ENCODE assay signal across 32 cellular contexts in genomic region chr9:1982074-1982473, GRCh38.
"Had no signal": no experiment of that assay in that cellular context is flagged by ENCODE, and none has a peak within 500 bp of the region (broad histone marks: within the 10 kb centered on the region; RNA-seq: fewer than 3 reads in every experiment).

No MANE protein-coding gene starts in this region.

- H3K36me3 Mint-ChIP-seq: naive B cell; natural killer cell treated with Interleukin-12 subunit alpha and Interleukin-12 subunit beta and Interleukin-15 and Interleukin-18, amount 100 ng/mL, for 72 hours; stimulated activated memory B cell treated with anti-CD40 and anti-IgM and Interleukin-4, amounts not matched to agents 10 μg/mL and 1 μg/mL and 100 μg/mL, for 72 hours had no signal

- H3K4me2 ChIP-seq: smooth muscle cell had no signal

- H3K4me3 Mint-ChIP-seq: effector memory CD8-positive, alpha-beta T cell; mesothelial cell of epicardium; naive B cell; natural killer cell treated with Interleukin-12 subunit alpha and Interleukin-12 subunit beta and Interleukin-15 and Interleukin-18, amount 100 ng/mL, for 72 hours; neural crest cell; stimulated activated memory B cell treated with anti-CD40 and anti-IgM and Interleukin-4, amounts not matched to agents 10 μg/mL and 1 μg/mL and 100 μg/mL, for 72 hours; stimulated activated naive CD8-positive, alpha-beta T cell treated with anti-CD3 and anti-CD28 coated beads, Interleukin-15, Interleukin-2, amounts not matched to agents 100 ng/mL and 50 ng/mL, for 24 hours had no signal

- H3K27me3 ChIP-seq: esophagus squamous epithelium, heart right ventricle, left lung, neutrophil, pancreas, right atrium auricular region, tibial nerve, upper lobe of left lung had no signal

- DNase-seq: cortex of kidney; effector memory CD8-positive, alpha-beta T cell; erythroblast; esophagus squamous epithelium; foreskin melanocyte; glutamatergic neuron; heart right ventricle; hippocampal formation; left cardiac atrium; left lung; mesenchymal stem cell; mucosa of descending colon; naive B cell; pancreas; stimulated activated CD4-positive, alpha-beta T cell treated with anti-CD3 and anti-CD28 coated beads, Interleukin-12 subunit alpha, Interleukin-12 subunit beta, amount 100 ng/mL, for 4 hours; stimulated activated CD4-positive, alpha-beta T cell treated with anti-CD3 and anti-CD28 coated beads, Interleukin-1b, Interleukin-23, amount 100 ng/mL, for 48 hours; stimulated activated CD4-positive, alpha-beta T cell treated with anti-CD3 and anti-CD28 coated beads, Interleukin-4, amount 100 ng/mL, for 1 hour; upper lobe of left lung had no signal

- H3K27ac Mint-ChIP-seq: effector memory CD8-positive, alpha-beta T cell; mesothelial cell of epicardium; naive B cell; natural killer cell treated with Interleukin-12 subunit alpha and Interleukin-12 subunit beta and Interleukin-15 and Interleukin-18, amount 100 ng/mL, for 72 hours; progenitor cell of endocrine pancreas; stimulated activated memory B cell treated with anti-CD40 and anti-IgM and Interleukin-4, amounts not matched to agents 10 μg/mL and 1 μg/mL and 100 μg/mL, for 72 hours; stimulated activated naive CD8-positive, alpha-beta T cell treated with anti-CD3 and anti-CD28 coated beads, Interleukin-15, Interleukin-2, amounts not matched to agents 100 ng/mL and 50 ng/mL, for 24 hours had no signal

- H3K4me1 Mint-ChIP-seq: naive B cell; stimulated activated memory B cell treated with anti-CD40 and anti-IgM and Interleukin-4, amounts not matched to agents 10 μg/mL and 1 μg/mL and 100 μg/mL, for 72 hours had no signal

- H3K27me3 Mint-ChIP-seq: progenitor cell of endocrine pancreas; stimulated activated naive CD8-positive, alpha-beta T cell treated with anti-CD3 and anti-CD28 coated beads, Interleukin-15, Interleukin-2, amounts not matched to agents 100 ng/mL and 50 ng/mL, for 24 hours had no signal

- H3K9me3 ChIP-seq: esophagus squamous epithelium, left lung, mucosa of descending colon, neutrophil, pancreas, right atrium auricular region, thoracic aorta, tibial nerve, upper lobe of left lung had no signal

- H3K9me3 Mint-ChIP-seq: effector memory CD8-positive, alpha-beta T cell; natural killer cell treated with Interleukin-12 subunit alpha and Interleukin-12 subunit beta and Interleukin-15 and Interleukin-18, amount 100 ng/mL, for 72 hours; neural crest cell; stimulated activated memory B cell treated with anti-CD40 and anti-IgM and Interleukin-4, amounts not matched to agents 10 μg/mL and 1 μg/mL and 100 μg/mL, for 72 hours; stimulated activated naive CD8-positive, alpha-beta T cell treated with anti-CD3 and anti-CD28 coated beads, Interleukin-15, Interleukin-2, amounts not matched to agents 100 ng/mL and 50 ng/mL, for 24 hours had no signal

- H3K4me3 ChIP-seq: esophagus squamous epithelium, heart right ventricle, left lung, mucosa of descending colon, pancreas, right atrium auricular region, smooth muscle cell, thoracic aorta, tibial nerve, upper lobe of left lung had no signal

- H3K36me3 ChIP-seq: esophagus squamous epithelium, heart right ventricle, left lung, neutrophil, pancreas, right atrium auricular region, thoracic aorta, tibial nerve, upper lobe of left lung had no signal

- FAIRE-seq: endometrium, islet of Langerhans, pancreas, urothelium cell line had no signal

- H3K27ac ChIP-seq: esophagus squamous epithelium, heart right ventricle, left lung, neutrophil, pancreas, right atrium auricular region, thoracic aorta, tibial nerve, upper lobe of left lung had no signal
